Comparison of ENCODE assay signal across 17 cellular contexts in genomic region chr7:151658778-151659177, GRCh38.
"Had no signal": no experiment of that assay in that cellular context is flagged by ENCODE, and none has a peak within 500 bp of the region (broad histone marks: within the 10 kb centered on the region; RNA-seq: fewer than 3 reads in every experiment).

No MANE protein-coding gene starts in this region.

- H3K9me3 ChIP-seq: ascending aorta, colonic mucosa, spleen had no signal

- H3K4me3 ChIP-seq: ascending aorta, colonic mucosa, lung, spleen had no signal

- H3K27me3 ChIP-seq: ascending aorta, colonic mucosa, spleen had no signal

- FAIRE-seq: endothelial cell of umbilical vein had no signal

- H3K4me1 ChIP-seq: ascending aorta, colonic mucosa, spleen had no signal

- H3K36me3 ChIP-seq: ascending aorta, colonic mucosa had no signal

- DNase-seq: activated CD4-positive, alpha-beta memory T cell treated with anti-CD3 and anti-CD28 coated beads, Interleukin-2, amount 10 ng/mL, durations not matched to agents 7 days and 5 days; activated CD4-positive, alpha-beta T cell treated with anti-CD3 and anti-CD28 coated beads for 36 hours; activated gamma-delta T cell treated with Interleukin-2 at 50 U/mL for 16 hours; activated naive CD8-positive, alpha-beta T cell treated with anti-CD3 and anti-CD28 coated beads, Interleukin-2, amount 10 ng/mL, durations not matched to agents 7 days and 5 days; activated T-cell treated with anti-CD3 and anti-CD28 coated beads, Interleukin-2, amount 50 U/mL, for 72 hours; colonic mucosa; left colon; naive thymus-derived CD4-positive, alpha-beta T cell; spleen; stimulated activated CD4-positive, alpha-beta T cell treated with anti-CD3 and anti-CD28 coated beads, Interleukin-1b, Interleukin-23, amount 100 ng/mL, for 48 hours; stimulated activated naive B cell treated with anti-CD40 and anti-IgM and Interleukin-4, amounts not matched to agents 10 μg/mL and 1 μg/mL and 100 μg/mL, for 72 hours; T1000 had no signal

- ATAC-seq: activated CD4-positive, alpha-beta T cell treated with anti-CD3 and anti-CD28 coated beads for 36 hours; activated T-cell treated with anti-CD3 and anti-CD28 coated beads, Interleukin-2, amount 50 U/mL, for 72 hours; left colon; naive thymus-derived CD4-positive, alpha-beta T cell; right cardiac atrium had no signal

- H3K27ac ChIP-seq: ascending aorta, colonic mucosa, spleen, VCaP had no signal
